Comparison of ENCODE assay signal across 11 cellular contexts in the genomic region with DNA sequence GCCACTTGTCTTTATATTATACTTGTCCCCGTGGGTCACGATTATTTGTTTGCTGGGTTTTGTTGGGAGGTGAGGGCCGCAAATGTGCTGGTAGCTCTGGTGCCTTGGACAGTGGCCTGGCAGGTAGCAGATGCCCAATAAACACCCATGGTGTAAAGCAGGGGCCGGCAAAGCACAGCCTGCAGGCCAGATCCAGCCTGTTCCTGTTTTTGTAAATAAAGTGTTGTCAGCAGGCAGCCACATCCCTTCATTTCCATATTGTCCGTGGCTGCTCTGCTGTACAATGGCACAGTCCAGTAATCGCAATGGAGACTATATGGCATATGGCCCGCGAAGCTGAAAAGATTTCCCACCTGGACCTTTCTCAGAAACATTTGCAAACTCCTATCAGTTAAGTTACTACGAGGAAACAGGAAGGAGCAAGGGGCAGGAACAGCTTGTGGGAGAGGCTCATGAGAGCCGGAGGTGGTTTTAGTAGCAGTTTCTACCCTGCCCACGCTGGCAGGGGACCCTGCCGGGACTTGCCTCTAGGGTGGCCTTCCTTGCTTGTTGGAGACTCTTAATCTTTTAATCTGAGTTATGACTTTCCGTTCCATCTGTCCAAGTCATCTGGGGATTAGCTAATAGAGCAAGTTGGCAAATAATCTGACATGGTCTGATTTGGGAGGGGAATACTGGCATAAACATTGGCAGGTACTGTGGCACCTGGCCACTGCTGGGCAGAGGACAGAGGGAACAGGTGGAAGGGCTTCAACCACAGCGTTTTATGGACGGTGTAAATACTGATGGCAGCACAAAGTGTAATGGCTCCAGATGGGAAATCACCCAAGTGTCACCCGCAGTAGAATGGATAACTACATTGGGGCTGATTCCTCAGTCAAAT. TPM values are rescaled to one million over a fixed set of nuclear protein-coding genes. Genes with fewer than 3 reads are reported as not detected.
DNase-seq lines count a peak whose midpoint lies in the region; ATAC-seq and TF ChIP-seq lines count a peak whose summit lies in the region.
"Had no signal": no experiment of that assay in that cellular context is flagged by ENCODE, and none has a peak within 500 bp of the region (broad histone marks: within the 10 kb centered on the region; RNA-seq: fewer than 3 reads in every experiment).

No MANE protein-coding gene starts in this region.

- H2AFZ ChIP-seq in mesenchymal stem cell (ENCODE audit: low read depth, low read length): no peak overlapping the region
- H2AFZ ChIP-seq in SK-N-SH (ENCODE audit: low read depth): no peak overlapping the region

- no peak overlapping the region for H2BK5ac ChIP-seq in mesenchymal stem cell (ENCODE audit: low read depth, low read length, poor library complexity, severe bottlenecking)

- H3K4me2 ChIP-seq in BLaER1 treated with 17β-estradiol and CSF1 and Interleukin-3, amounts not matched to agents 10 nM and 100 nM: peak overlapping the region in 10 of 11 experiments; percentile 9 to 64 (median 18); a peak in 14 of 22 replicates
- H3K4me2 ChIP-seq in mesenchymal stem cell (ENCODE audit: low read length, poor library complexity, severe bottlenecking) (no peak overlapping the region), SK-N-SH (no peak overlapping the region)

- no peaks in the 10 kb centered on the region for H3K9me2 ChIP-seq in SK-N-SH

- peaks cover 8% of the 10 kb centered on the region for H3K4me1 Mint-ChIP-seq in type B pancreatic cell (ENCODE audit: unreplicated experiment)
- H3K4me1 Mint-ChIP-seq in CD4-positive, alpha-beta T cell (ENCODE audit: low read depth): no peaks in the 10 kb centered on the region

- H3K4me1 ChIP-seq in BLaER1 treated with 17β-estradiol and CSF1 and Interleukin-3, amounts not matched to agents 10 nM and 100 nM: peaks cover 11 to 51% (median 28%) of the 10 kb centered on the region in 10 experiments; a peak in 18 of 20 replicates
- H3K4me1 ChIP-seq in adrenal gland (replicated peaks in 1 of 2): peaks cover 5 to 16% of the 10 kb centered on the region in 2 donors
- peaks cover 22% of the 10 kb centered on the region for H3K4me1 ChIP-seq in mesenchymal stem cell (ENCODE audit: control insufficient read depth, insufficient read depth, low read depth, low read length)
- peaks cover 0 to 8% of the 10 kb centered on the region in 2 experiments; a peak in 2 of 4 replicates for H3K4me1 ChIP-seq in SK-N-SH (ENCODE audit: control insufficient read depth in 1 of 2, insufficient read depth in 2 of 2, low read depth in 1 of 2, low read length in 1 of 2)

- CTCF ChIA-PET in CD4-positive, alpha-beta T cell (lab: Charles Lee): no interaction called here
- CTCF ChIA-PET in SK-N-SH (lab: Yijun Ruan, JAX): interaction anchor here (0.6 to 8.3 kb wide), 3 partner anchors 13 to 84 kb away, joined by 3 to 70 read pairs (median 3); no protein-coding TSS in a partner anchor

- H2BK15ac ChIP-seq in mesenchymal stem cell (ENCODE audit: low read depth, poor library complexity, severe bottlenecking): no peak overlapping the region

- no peak overlapping the region for H3K14ac ChIP-seq in mesenchymal stem cell (ENCODE audit: low read length in 2 of 2)

- H4K8ac ChIP-seq in mesenchymal stem cell (ENCODE audit: low read length): no peak overlapping the region

- peaks cover 10 to 62% (median 45%) of the 10 kb centered on the region in 11 experiments; a peak in 20 of 22 replicates for H3K27me3 ChIP-seq in BLaER1 treated with 17β-estradiol and CSF1 and Interleukin-3, amounts not matched to agents 10 nM and 100 nM
- H3K27me3 ChIP-seq in adrenal gland: peaks cover 5% of the 10 kb centered on the region
- H3K27me3 ChIP-seq in mesenchymal stem cell (ENCODE audit: control insufficient read depth in 1 of 2, insufficient read depth in 1 of 2, low read length in 2 of 2): no peaks in the 10 kb centered on the region
- H3K27me3 ChIP-seq in CD4-positive, alpha-beta T cell (ENCODE audit: control insufficient read depth, insufficient read depth, low read length): peaks cover 15% of the 10 kb centered on the region
- H3K27me3 ChIP-seq in SK-N-SH (ENCODE audit: insufficient read depth): peaks cover 27% of the 10 kb centered on the region; the same call in 1 of the 2 replicates
- H3K27me3 ChIP-seq: cardiac muscle cell had no signal

- H3K9ac ChIP-seq in BLaER1 treated with 17β-estradiol and CSF1 and Interleukin-3, amounts not matched to agents 10 nM and 100 nM: no peak overlapping the region
- H3K9ac ChIP-seq in mesenchymal stem cell (ENCODE audit: low read length) (no peak overlapping the region), SK-N-SH (no peak overlapping the region)

- H3K36me3 Mint-ChIP-seq in type B pancreatic cell: peaks cover 4% of the 10 kb centered on the region
- no peaks in the 10 kb centered on the region for H3K36me3 Mint-ChIP-seq in CD4-positive, alpha-beta T cell (ENCODE audit: low read depth)

- H4K20me1 ChIP-seq in BLaER1 treated with 17β-estradiol and CSF1 and Interleukin-3, amounts not matched to agents 10 nM and 100 nM: no peaks in the 10 kb centered on the region; a peak in 1 of 22 replicates
- H4K20me1 ChIP-seq in SK-N-SH (ENCODE audit: insufficient read depth): no peaks in the 10 kb centered on the region

- no peak overlapping the region for H3K4me3 Mint-ChIP-seq in type B pancreatic cell
- H3K4me3 Mint-ChIP-seq in CD4-positive, alpha-beta T cell: no peak overlapping the region

- no peaks in the 10 kb centered on the region for H3K36me3 ChIP-seq in BLaER1 treated with 17β-estradiol and CSF1 and Interleukin-3, amounts not matched to agents 10 nM and 100 nM
- H3K36me3 ChIP-seq in adrenal gland (replicated peaks in 1 of 2): no peaks in the 10 kb centered on the region
- no peaks in the 10 kb centered on the region for H3K36me3 ChIP-seq in mesenchymal stem cell (ENCODE audit: control insufficient read depth in 1 of 2, insufficient read depth in 2 of 2, low read depth in 1 of 2, low read length in 2 of 2)
- H3K36me3 ChIP-seq in SK-N-SH (replicated peaks in 1 of 2; ENCODE audit: control insufficient read depth in 1 of 2, insufficient read depth in 2 of 2, low read length in 1 of 2): no peaks in the 10 kb centered on the region
- H3K36me3 ChIP-seq: cardiac muscle cell had no signal

- no peak for TF ChIP-seq EP300 in SK-N-SH (IDR thresholded peaks at IDR 0.05; ENCODE audit: borderline replicate concordance in 1 of 2, low read depth in 1 of 2, low read length in 1 of 2)

- no peak for TF ChIP-seq RAD21 in SK-N-SH (IDR thresholded peaks at IDR 0.05; ENCODE audit: low read length)

- H3K9me3 Mint-ChIP-seq in type B pancreatic cell: peaks cover 8% of the 10 kb centered on the region
- H3K9me3 Mint-ChIP-seq in CD4-positive, alpha-beta T cell: no peaks in the 10 kb centered on the region

- peak; percentile 58 for ATAC-seq in HG03139 (IDR thresholded peaks at IDR 0.05; ENCODE audit: unreplicated experiment)
- ATAC-seq in CD4-positive, alpha-beta T cell (ENCODE audit: poor library complexity): no peak

- no peak overlapping the region for H3K18ac ChIP-seq in mesenchymal stem cell (ENCODE audit: low read depth in 1 of 2, low read length in 2 of 2)

- H3K27ac Mint-ChIP-seq in type B pancreatic cell: no peak overlapping the region
- H3K27ac Mint-ChIP-seq in CD4-positive, alpha-beta T cell: no peak overlapping the region

- no peak overlapping the region for H3K4me3 ChIP-seq in BLaER1 treated with 17β-estradiol and CSF1 and Interleukin-3, amounts not matched to agents 10 nM and 100 nM
- H3K4me3 ChIP-seq in adrenal gland (no peak overlapping the region), mesenchymal stem cell (ENCODE audit: insufficient read depth in 1 of 2, low read depth in 1 of 2, low read length in 2 of 2) (no peak overlapping the region), SK-N-SH (ENCODE audit: low read depth in 2 of 2, low read length in 1 of 2) (no peak overlapping the region)
- H3K4me3 ChIP-seq: cardiac muscle cell, SK-N-MC had no signal

- no peak overlapping the region for H2AK5ac ChIP-seq in mesenchymal stem cell (ENCODE audit: low read length, severe bottlenecking)

- no peaks in the 10 kb centered on the region for H3K79me2 ChIP-seq in SK-N-SH (ENCODE audit: insufficient read depth)

- TF ChIP-seq POLR2A in adrenal gland (IDR thresholded peaks at IDR 0.05): no peak

- DNase-seq in adrenal gland (no peak), mesenchymal stem cell (peak; percentile 0), NCI-H345 treated with DMSO at 0.1 percent for 48 hours (lab: John Stamatoyannopoulos, UW; ENCODE audit: unreplicated experiment) (no peak), type B pancreatic cell (ENCODE audit: extremely low spot score, unreplicated experiment) (no peak), SK-N-SH (no peak)
- no peak for DNase-seq in CD4-positive, alpha-beta T cell
- DNase-seq: NCI-H1694 had no signal

- peak overlapping the region in 2 of 11 experiments; percentile 6 to 36; a peak in 2 of 22 replicates for H3K27ac ChIP-seq in BLaER1 treated with 17β-estradiol and CSF1 and Interleukin-3, amounts not matched to agents 10 nM and 100 nM
- H3K27ac ChIP-seq in adrenal gland: peak overlapping the region in 4 of 5 donors; percentile 1 to 44 (median 34)
- no peak overlapping the region for H3K27ac ChIP-seq in mesenchymal stem cell (ENCODE audit: low read length, poor library complexity, severe bottlenecking)
- H3K27ac ChIP-seq in CD4-positive, alpha-beta T cell (ENCODE audit: low read depth, low read length): no peak overlapping the region
- H3K27ac ChIP-seq in SK-N-SH (ENCODE audit: low read depth in 2 of 2, low read length in 1 of 2): no peak overlapping the region
- H3K27ac ChIP-seq: cardiac muscle cell, SK-N-MC had no signal

- no peak overlapping the region for H4K91ac ChIP-seq in mesenchymal stem cell (ENCODE audit: low read length)

- peak overlapping the region; percentile 39 to 55 for H2BK12ac ChIP-seq in mesenchymal stem cell (ENCODE audit: low read length in 2 of 2)

- intact Hi-C loops in adrenal gland (cut with DNase I): no loop called here
- intact Hi-C loops in CD4-positive, alpha-beta T cell (cut with DNase I, micrococcal nuclease): no loop called here

- H3F3A ChIP-seq in SK-N-SH (replicated peaks; ENCODE audit: insufficient read depth): no peaks in the 10 kb centered on the region

- TF ChIP-seq CTCF in adrenal gland (IDR thresholded peaks at IDR 0.05): no peak
- TF ChIP-seq CTCF in type B pancreatic cell (conservative IDR thresholded peaks at IDR 0.05): no peak
- no peak for TF ChIP-seq CTCF in CD4-positive, alpha-beta T cell (IDR thresholded peaks at IDR 0.05)
- no peak for TF ChIP-seq CTCF in SK-N-SH (IDR thresholded peaks at IDR 0.05)

- peak overlapping the region; percentile 34 for H2BK120ac ChIP-seq in mesenchymal stem cell (ENCODE audit: low read depth, low read length)

- POLR2A ChIA-PET in CD4-positive, alpha-beta T cell (lab: Charles Lee): no interaction called here
- POLR2A ChIA-PET in SK-N-SH (lab: Yijun Ruan, JAX): no interaction called here

- H3K23ac ChIP-seq in mesenchymal stem cell (ENCODE audit: low read length in 2 of 2): no peak overlapping the region

- peaks cover 7% of the 10 kb centered on the region for H3K79me1 ChIP-seq in mesenchymal stem cell (replicated peaks; ENCODE audit: low read length, poor library complexity, severe bottlenecking)

- H3K27me3 Mint-ChIP-seq in type B pancreatic cell: no peaks in the 10 kb centered on the region
- H3K27me3 Mint-ChIP-seq in CD4-positive, alpha-beta T cell: peaks cover 25% of the 10 kb centered on the region

- peak overlapping the region in 1 of 2 experiments; percentile 50 for H3K4ac ChIP-seq in mesenchymal stem cell (ENCODE audit: low read depth in 1 of 2, low read length in 2 of 2)

- no peaks in the 10 kb centered on the region for H3K9me3 ChIP-seq in BLaER1 treated with 17β-estradiol and CSF1 and Interleukin-3, amounts not matched to agents 10 nM and 100 nM (replicated peaks in 1 of 11)
- no peaks in the 10 kb centered on the region for H3K9me3 ChIP-seq in adrenal gland (replicated peaks in 1 of 3)
- H3K9me3 ChIP-seq in mesenchymal stem cell (ENCODE audit: control insufficient read depth, low read length): no peaks in the 10 kb centered on the region
- H3K9me3 ChIP-seq in CD4-positive, alpha-beta T cell (ENCODE audit: control insufficient read depth, low read length): no peaks in the 10 kb centered on the region
- no peaks in the 10 kb centered on the region for H3K9me3 ChIP-seq in SK-N-SH

- WGBS in adrenal gland, 4 donors: 67 to 73% (median 72%) methylated on average over 8 to 16 of the region's 16 CpGs
- 82% methylated on average over 16 of the region's 16 CpGs for WGBS in mesenchymal stem cell
- WGBS in SK-N-SH (ENCODE audit: low lambda C conversion rate): 50% methylated on average over 14 of the region's 16 CpGs

RNA-seq across cellular contexts. Expression of a gene that starts 19.6 kb away (rescaled TPM):
- total RNA-seq in adrenal gland (1 to 10 TPM; 3.6 to 8.8 (median 5.0) TPM), type B pancreatic cell (ENCODE audit: low replicate concordance) (6.4 and 13.0 TPM in 2 replicates)
- polyA plus RNA-seq in adrenal gland (1 to 10 TPM; 1.2 to 3.6 (median 1.3) TPM), SK-N-SH (2012; rRNA removed) (1.1 and 1.5 TPM in 2 replicates)
- 3.0 TPM for polyA plus RNA-seq in mesenchymal stem cell (2013, experiment 1 of 2)
- polyA plus RNA-seq in mesenchymal stem cell (2013, experiment 2 of 2): 3.0 TPM
- not detected for total RNA-seq in CD4-positive, alpha-beta T cell
- polyA plus RNA-seq in SK-N-SH (2012; cell fraction: cytosol; rRNA removed): 0.76 and 1.2 TPM in 2 replicates
- 1.2 and 1.4 TPM in 2 replicates for polyA plus RNA-seq in SK-N-SH (2012; cell fraction: nucleus; rRNA removed)

Comparison
In these comparisons a context has a peak if more than half of its experiments do, and no peak if none do; other contexts are left out.
1. H3K27ac ChIP-seq: peak in adrenal gland (4 of 5); none in mesenchymal stem cell (single experiment), CD4-positive, alpha-beta T cell (single experiment) and SK-N-SH (0 of 2).
2. H3K4me2 ChIP-seq: peak in BLaER1 treated with 17β-estradiol and CSF1 and Interleukin-3, amounts not matched to agents 10 nM and 100 nM (10 of 11); none in mesenchymal stem cell (single experiment) and SK-N-SH (single experiment).